ENCODE assay signal across 18 cellular contexts in the genomic region with DNA sequence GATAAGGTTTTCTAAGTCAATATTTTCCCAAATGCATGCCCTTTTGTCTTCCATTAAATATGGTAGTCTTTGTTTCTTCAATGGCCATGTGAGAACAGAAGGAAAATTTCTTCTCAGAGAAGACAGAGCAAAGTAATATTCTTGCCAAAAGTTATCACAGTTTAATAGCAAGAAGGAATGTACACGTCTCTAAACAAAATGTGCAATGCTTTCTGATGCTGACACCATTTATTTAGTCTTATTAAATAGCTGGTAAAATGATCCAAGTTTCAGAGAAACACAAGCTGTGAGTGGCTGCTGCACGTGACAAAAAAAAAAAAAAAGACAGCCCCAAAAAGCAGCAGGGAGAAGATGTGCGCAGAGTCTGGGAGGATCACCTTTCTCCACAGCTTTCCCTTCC.
"Had no signal": no experiment of that assay in that cellular context is flagged by ENCODE, and none has a peak within 500 bp of the region (broad histone marks: within the 10 kb centered on the region; RNA-seq: fewer than 3 reads in every experiment).

No MANE protein-coding gene starts in this region.

- H3K36me3 Mint-ChIP-seq: memory B cell, mesothelial cell of epicardium, natural killer cell had no signal

- DNase-seq: central memory CD4-positive, alpha-beta T cell; effector memory CD4-positive, alpha-beta T cell; heart right ventricle; islet precursor cell; left lung; lower lobe of right lung; natural killer cell; small intestine; stimulated activated CD4-positive, alpha-beta T cell treated with anti-CD3 and anti-CD28 coated beads, Interleukin-12 subunit alpha, Interleukin-12 subunit beta, amount 100 ng/mL, for 4 hours; stimulated activated naive CD4-positive, alpha-beta T cell; stomach; substantia nigra; transverse colon had no signal

- H3K27me3 Mint-ChIP-seq: memory B cell had no signal

- H3K4me3 ChIP-seq: esophagus muscularis mucosa, heart right ventricle, left lung, lower lobe of right lung, right atrium auricular region, stomach, thoracic aorta, transverse colon had no signal

- H3K4me3 Mint-ChIP-seq: memory B cell, mesothelial cell of epicardium, natural killer cell had no signal

- H3K27ac Mint-ChIP-seq: memory B cell, mesothelial cell of epicardium, natural killer cell had no signal

- H3K4me1 Mint-ChIP-seq: memory B cell, natural killer cell had no signal

- ATAC-seq: heart right ventricle, left lung, lower lobe of right lung, natural killer cell had no signal
